In genomic region chr7:33108931-33109757, GRCh38 we compare ENCODE assay signal across 8 cellular contexts. TPM values are rescaled to one million over a fixed set of nuclear protein-coding genes. Genes with fewer than 3 reads are reported as not detected.
DNase-seq lines count a peak whose midpoint lies in the region; ATAC-seq and TF ChIP-seq lines count a peak whose summit lies in the region.

Gene RP9, minus strand, starts transcription at chr7:33109404. Its CDS starts 32 bp downstream, at chr7:33109372.

- H3K4me2 ChIP-seq in fibroblast of lung (ENCODE audit: extremely low read depth, insufficient read depth, low read length): peak within 1 kb of the TSS; percentile 88

- H3K9me3 ChIP-seq in HUES64 (ENCODE audit: insufficient read depth, low read depth, low read length) (no peaks in the 10 kb centered on the region), Panc1 (ENCODE audit: control insufficient read depth, insufficient read depth, low read depth, low read length) (no peaks in the 10 kb centered on the region), fibroblast of lung (ENCODE audit: control insufficient read depth, insufficient read depth, low read depth, low read length) (no peaks in the 10 kb centered on the region)

- TF ChIP-seq CTCF in Panc1 (IDR thresholded peaks at IDR 0.05) (peak; percentile 99), fibroblast of lung (conservative IDR thresholded peaks at IDR 0.05 in 1 of 2, IDR thresholded peaks at IDR 0.05 in 1 of 2; ENCODE audit: low read depth in 1 of 2, low read length in 2 of 2) (peak; percentile 10 to 28)

- H4K20me1 ChIP-seq in fibroblast of lung (ENCODE audit: control insufficient read depth, extremely low read depth, insufficient read depth, low read length): no peaks in the 10 kb centered on the region

- H3K79me2 ChIP-seq in fibroblast of lung (ENCODE audit: control insufficient read depth, insufficient read depth, low read length): peaks cover 38% of the 10 kb centered on the region

- in situ Hi-C loops in Panc1 (cut with HindIII; ENCODE audit: low pct_unique_long_range_greater_than_20kb, low sequenced_read_pairs): no loop called here

- peak within 1 kb of the TSS; percentile 86 for H2AFZ ChIP-seq in fibroblast of lung (ENCODE audit: low read length)

- intact Hi-C loops in Panc1 (cut with micrococcal nuclease; ENCODE audit: unreplicated experiment): loop anchor here (5.0 kb wide), 3 partner anchors 152 to 342 kb away; partner anchors contain the start of gene FKBP9

- under 1% methylated on average over 99 of the region's 103 CpGs for WGBS in HUES64

- H3K4me1 ChIP-seq in HUES64 (ENCODE audit: insufficient read depth, low read length) (peaks cover 11% of the 10 kb centered on the region), Panc1 (ENCODE audit: control insufficient read depth, insufficient read depth, low read length) (peaks cover 19% of the 10 kb centered on the region), fibroblast of lung (ENCODE audit: control insufficient read depth, extremely low read depth, insufficient read depth, low read length) (peaks cover 6% of the 10 kb centered on the region)

- H3K27me3 ChIP-seq in HUES64 (ENCODE audit: insufficient read depth, low read length): peaks cover 25% of the 10 kb centered on the region
- H3K27me3 ChIP-seq in Panc1 (ENCODE audit: control insufficient read depth, insufficient read depth, low read length): no peaks in the 10 kb centered on the region
- no peaks in the 10 kb centered on the region for H3K27me3 ChIP-seq in fibroblast of lung (ENCODE audit: control insufficient read depth, insufficient read depth, low read length)

- peaks cover 39% of the 10 kb centered on the region for H3K4me1 Mint-ChIP-seq in activated T-cell treated with anti-CD3 and anti-CD28 coated beads, Interleukin-2, amount 50 U/mL, for 24 hours (ENCODE audit: low read depth)
- peaks cover 22 to 26% of the 10 kb centered on the region in 2 donors for H3K4me1 Mint-ChIP-seq in natural killer cell treated with Interleukin-12 subunit alpha and Interleukin-12 subunit beta and Interleukin-15 and Interleukin-18, amount 100 ng/mL, for 72 hours (ENCODE audit: low read depth in 2 of 2)

- ATAC-seq in GM21423 (IDR thresholded peaks at IDR 0.05; ENCODE audit: unreplicated experiment) (peak; percentile 85), Panc1 (peak; percentile 94)
- peak; percentile 95 to 96 for ATAC-seq in natural killer cell treated with Interleukin-12 subunit alpha and Interleukin-12 subunit beta and Interleukin-15 and Interleukin-18, amount 100 ng/mL, for 72 hours

- H3K4me3 ChIP-seq in HUES64 (ENCODE audit: low read length) (peak within 1 kb of the TSS; percentile 96), Panc1 (ENCODE audit: low read depth in 2 of 2, low read length in 2 of 2) (peak within 1 kb of the TSS; percentile 80 to 89), fibroblast of lung (replicated peaks in 1 of 4; ENCODE audit: control extremely low read depth in 1 of 4, insufficient read depth in 1 of 4, low read depth in 3 of 4, low read length in 4 of 4) (peak within 1 kb of the TSS; percentile 52 to 95 (median 63))

- H3K27ac ChIP-seq in HUES64 (ENCODE audit: low read depth, low read length) (peak within 1 kb of the TSS; percentile 37; the same call in 1 of the 2 replicates), Panc1 (ENCODE audit: low read length) (peak within 1 kb of the TSS; percentile 78), fibroblast of lung (ENCODE audit: insufficient read depth, low read length) (peak within 1 kb of the TSS; percentile 30)

- H3K36me3 Mint-ChIP-seq in activated T-cell treated with anti-CD3 and anti-CD28 coated beads, Interleukin-2, amount 50 U/mL, for 24 hours (ENCODE audit: low read depth): peaks cover 15% of the 10 kb centered on the region
- no peaks in the 10 kb centered on the region for H3K36me3 Mint-ChIP-seq in natural killer cell treated with Interleukin-12 subunit alpha and Interleukin-12 subunit beta and Interleukin-15 and Interleukin-18, amount 100 ng/mL, for 72 hours

- H3K9ac ChIP-seq in HUES64 (ENCODE audit: low read depth, low read length): peak within 1 kb of the TSS; percentile 89
- H3K9ac ChIP-seq in fibroblast of lung (ENCODE audit: insufficient read depth, low read length): peak within 1 kb of the TSS; percentile 83

- POLR2A ChIA-PET in Panc1 (lab: Charles Lee): no interaction called here

- H3K27ac Mint-ChIP-seq in activated T-cell treated with anti-CD3 and anti-CD28 coated beads, Interleukin-2, amount 50 U/mL, for 24 hours: peak within 1 kb of the TSS; percentile 85
- peak within 1 kb of the TSS; percentile 37 to 93 for H3K27ac Mint-ChIP-seq in natural killer cell treated with Interleukin-12 subunit alpha and Interleukin-12 subunit beta and Interleukin-15 and Interleukin-18, amount 100 ng/mL, for 72 hours

- H3K4me3 Mint-ChIP-seq in activated T-cell treated with anti-CD3 and anti-CD28 coated beads, Interleukin-2, amount 50 U/mL, for 24 hours: peak within 1 kb of the TSS; percentile 92
- peak within 1 kb of the TSS; percentile 98 for H3K4me3 Mint-ChIP-seq in natural killer cell treated with Interleukin-12 subunit alpha and Interleukin-12 subunit beta and Interleukin-15 and Interleukin-18, amount 100 ng/mL, for 72 hours

- DNase-seq in DMS153 (lab: John Stamatoyannopoulos, UW) (peak; percentile 69), Panc1 (ENCODE audit: low read depth, low spot score) (no peak), fibroblast of lung (ENCODE audit: low read depth in 2 of 2) (peak; percentile 45 to 63)
- peak; percentile 87 for DNase-seq in activated T-cell treated with anti-CD3 and anti-CD28 coated beads, Interleukin-2, amount 50 U/mL, for 24 hours
- DNase-seq in natural killer cell treated with Interleukin-12 subunit alpha and Interleukin-12 subunit beta and Interleukin-15 and Interleukin-18, amount 100 ng/mL, for 72 hours (ENCODE audit: low spot score): peak; percentile 84
- DNase-seq in stimulated activated naive CD4-positive, alpha-beta T cell treated with Interleukin-2 at 50 U/mL for 16 hours (lab: John Stamatoyannopoulos, UW): peak; percentile 74

- BruUV-seq in Panc1 (replicated peaks; lab: Mats Ljungman, UMichigan): no TSS peak

- no peaks in the 10 kb centered on the region for H3K36me3 ChIP-seq in HUES64 (ENCODE audit: insufficient read depth, low read length)
- no peaks in the 10 kb centered on the region for H3K36me3 ChIP-seq in Panc1 (ENCODE audit: control insufficient read depth, insufficient read depth, low read length)
- H3K36me3 ChIP-seq in fibroblast of lung (ENCODE audit: control insufficient read depth, insufficient read depth, low read length): no peaks in the 10 kb centered on the region

- H3K27me3 Mint-ChIP-seq in activated T-cell treated with anti-CD3 and anti-CD28 coated beads, Interleukin-2, amount 50 U/mL, for 24 hours: no peaks in the 10 kb centered on the region
- H3K27me3 Mint-ChIP-seq in natural killer cell treated with Interleukin-12 subunit alpha and Interleukin-12 subunit beta and Interleukin-15 and Interleukin-18, amount 100 ng/mL, for 72 hours: peaks cover 19 to 27% of the 10 kb centered on the region in 2 donors

- CTCF ChIA-PET in Panc1 (lab: Charles Lee): interaction anchor here (0.6 to 0.8 kb wide), 3 partner anchors 72 to 166 kb away, joined by 3 to 5 read pairs (median 4); no protein-coding TSS in a partner anchor

- no peaks in the 10 kb centered on the region for H3K9me3 Mint-ChIP-seq in activated T-cell treated with anti-CD3 and anti-CD28 coated beads, Interleukin-2, amount 50 U/mL, for 24 hours
- no peaks in the 10 kb centered on the region for H3K9me3 Mint-ChIP-seq in natural killer cell treated with Interleukin-12 subunit alpha and Interleukin-12 subunit beta and Interleukin-15 and Interleukin-18, amount 100 ng/mL, for 72 hours

RNA-seq across cellular contexts. Expression of gene RP9, which starts in this region (rescaled TPM):
- 12.2 TPM for polyA plus RNA-seq in HUES64 (2013, experiment 1 of 2)
- polyA plus RNA-seq in HUES64 (2013, experiment 2 of 2): 14.8 TPM
- total RNA-seq in Panc1 (2021; ENCODE audit: unreplicated experiment) (22.1 TPM), fibroblast of lung (9.2 and 19.2 TPM in 2 replicates)
- 26.9 TPM for polyA plus RNA-seq in Panc1 (2012; ENCODE audit: insufficient read length)
- polyA plus RNA-seq in fibroblast of lung: 23.4 and 24.8 TPM in 2 replicates
- polyA plus RNA-seq in fibroblast of lung (2012): 19.5 and 22.7 TPM in 2 replicates
- 2.9 and 4.4 TPM in 2 replicates for polyA minus RNA-seq in fibroblast of lung (ENCODE audit: low replicate concordance)
- total RNA-seq in natural killer cell treated with Interleukin-12 subunit alpha and Interleukin-12 subunit beta and Interleukin-15 and Interleukin-18, amount 100 ng/mL, for 72 hours: 10 to 100 TPM; 16.2 to 22.0 TPM
